19 cellular contexts compared by ENCODE assay signal in the genomic region with DNA sequence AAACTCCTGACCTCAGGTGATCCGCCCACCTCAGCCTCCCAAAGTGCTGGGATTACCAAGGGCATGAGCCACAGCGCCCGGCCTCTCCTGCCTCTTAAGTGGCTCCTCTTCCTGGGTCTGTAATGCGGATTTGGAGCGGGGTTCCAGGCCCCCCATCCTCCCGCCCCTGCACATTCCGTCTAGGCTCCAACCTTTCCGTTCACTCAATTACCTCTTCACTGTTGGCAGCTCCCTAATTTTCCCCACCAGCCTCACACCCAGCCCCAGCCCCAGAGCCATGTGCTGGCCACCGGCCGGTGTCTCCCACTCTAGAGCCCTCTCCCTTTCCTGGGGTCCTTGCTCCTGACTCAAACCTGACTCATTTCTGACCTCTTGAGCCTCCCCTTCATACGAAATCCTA.
"Had no signal": no experiment of that assay in that cellular context is flagged by ENCODE, and none has a peak within 500 bp of the region (broad histone marks: within the 10 kb centered on the region; RNA-seq: fewer than 3 reads in every experiment).

No MANE protein-coding gene starts in this region.

- H3K36me3 ChIP-seq: breast epithelium, prostate gland had no signal

- H3K9me3 ChIP-seq: breast epithelium, heart right ventricle, mucosa of descending colon, prostate gland had no signal

- H3K4me3 Mint-ChIP-seq: activated CD8-positive, alpha-beta T cell treated with anti-CD3 and anti-CD28 coated beads, Interleukin-2, amount 10 ng/mL, durations not matched to agents 7 days and 5 days; activated naive CD8-positive, alpha-beta T cell treated with anti-CD3 and anti-CD28 coated beads, Interleukin-2, amount 10 ng/mL, durations not matched to agents 7 days and 5 days; activated T-helper 17 cell treated with anti-CD3 and anti-CD28 coated beads, Interleukin-2, amount 50 U/mL, for 72 hours; memory B cell; stimulated activated naive B cell treated with anti-CD40 and anti-IgM and Interleukin-4, amounts not matched to agents 10 μg/mL and 1 μg/mL and 100 μg/mL, for 72 hours; T-helper 17 cell had no signal

- DNase-seq: activated CD4-positive, alpha-beta T cell treated with anti-CD3 and anti-CD28 coated beads for 48 hours; activated CD8-positive, alpha-beta T cell treated with anti-CD3 and anti-CD28 coated beads, Interleukin-2, amount 10 ng/mL, durations not matched to agents 7 days and 5 days; activated naive CD4-positive, alpha-beta T cell; activated naive CD8-positive, alpha-beta T cell treated with anti-CD3 and anti-CD28 coated beads, Interleukin-2, amount 10 ng/mL, durations not matched to agents 7 days and 5 days; activated T-cell treated with anti-CD3 and anti-CD28 coated beads, Interleukin-2, amount 50 U/mL, for 1 hour; amniotic stem cell; foreskin fibroblast; heart right ventricle; mucosa of descending colon; occipital lobe; stimulated activated naive B cell treated with anti-CD40 and anti-IgM and Interleukin-4, amounts not matched to agents 10 μg/mL and 1 μg/mL and 100 μg/mL, for 72 hours; SW 1271; T-helper 17 cell had no signal

- ATAC-seq: activated CD8-positive, alpha-beta T cell treated with anti-CD3 and anti-CD28 coated beads, Interleukin-2, amount 10 ng/mL, durations not matched to agents 7 days and 5 days; heart right ventricle; left colon; mucosa of descending colon; T-helper 17 cell had no signal

- H3K4me3 ChIP-seq: breast epithelium, heart right ventricle, mucosa of descending colon, prostate gland, SK-N-MC had no signal

- H3K4me1 ChIP-seq: prostate gland had no signal

- H3K27me3 ChIP-seq: breast epithelium, heart right ventricle had no signal

- H3K9me3 Mint-ChIP-seq: activated naive CD8-positive, alpha-beta T cell treated with anti-CD3 and anti-CD28 coated beads, Interleukin-2, amount 10 ng/mL, durations not matched to agents 7 days and 5 days; activated T-helper 17 cell treated with anti-CD3 and anti-CD28 coated beads, Interleukin-2, amount 50 U/mL, for 72 hours; memory B cell had no signal

- H3K27me3 Mint-ChIP-seq: activated naive CD8-positive, alpha-beta T cell treated with anti-CD3 and anti-CD28 coated beads, Interleukin-2, amount 10 ng/mL, durations not matched to agents 7 days and 5 days; activated T-helper 17 cell treated with anti-CD3 and anti-CD28 coated beads, Interleukin-2, amount 50 U/mL, for 72 hours; stimulated activated naive B cell treated with anti-CD40 and anti-IgM and Interleukin-4, amounts not matched to agents 10 μg/mL and 1 μg/mL and 100 μg/mL, for 72 hours; T-helper 17 cell had no signal

- H3K27ac ChIP-seq: prostate gland, SK-N-MC had no signal

- H3K27ac Mint-ChIP-seq: activated CD8-positive, alpha-beta T cell treated with anti-CD3 and anti-CD28 coated beads, Interleukin-2, amount 10 ng/mL, durations not matched to agents 7 days and 5 days; activated naive CD8-positive, alpha-beta T cell treated with anti-CD3 and anti-CD28 coated beads, Interleukin-2, amount 10 ng/mL, durations not matched to agents 7 days and 5 days; memory B cell; T-helper 17 cell had no signal
